Comparison of ENCODE assay signal across 16 cellular contexts in genomic region chr7:139981533-139981932, GRCh38.
DNase-seq lines count a peak whose midpoint lies in the region; ATAC-seq, FAIRE-seq and TF ChIP-seq lines count a peak whose summit lies in the region.
"Had no signal": no experiment of that assay in that cellular context is flagged by ENCODE, and none has a peak within 500 bp of the region (broad histone marks: within the 10 kb centered on the region; RNA-seq: fewer than 3 reads in every experiment).

No MANE protein-coding gene starts in this region.

- 77% methylated on average over 5 of the region's 5 CpGs; no CpG with 5 or more reads in 1 of the 2 experiments for WGBS in H1 (ENCODE audit: extremely low coverage in 1 of 2, insufficient coverage in 1 of 2, insufficient read length in 1 of 2, insufficient replicate concordance in 2 of 2, low coverage in 1 of 2, low lambda C conversion rate in 2 of 2, missing lambda C conversion rate in 1 of 2), 2 experiments

- no peak overlapping the region for H3K9ac ChIP-seq in H1 (replicated peaks in 1 of 4; ENCODE audit: extremely low read depth in 1 of 4, low read depth in 3 of 4, low read length in 3 of 4)
- H3K9ac ChIP-seq: BLaER1 treated with 17β-estradiol and CSF1 and Interleukin-3, amounts not matched to agents 10 nM and 100 nM had no signal

- H4K91ac ChIP-seq in H1 (replicated peaks; ENCODE audit: insufficient read length, low read length): no peak overlapping the region

- no peaks in the 10 kb centered on the region for H3K36me3 ChIP-seq in H1 (ENCODE audit: control insufficient read depth in 2 of 4, insufficient read depth in 4 of 4, low read length in 3 of 4)

- no peak overlapping the region for H2AK5ac ChIP-seq in H1 (ENCODE audit: low read depth, low read length)

- no peak overlapping the region for H4K8ac ChIP-seq in H1 (ENCODE audit: extremely low read depth, insufficient read depth, low read length)

- no peaks in the 10 kb centered on the region for H3K23me2 ChIP-seq in H1 (ENCODE audit: low read depth, low read length)

- no peak for FAIRE-seq in H1 (lab: Jason Lieb, UNC)
- FAIRE-seq: A549 had no signal

- H4K5ac ChIP-seq in H1 (ENCODE audit: insufficient read length, low read depth, low read length): no peak overlapping the region

- H3K4ac ChIP-seq in H1 (replicated peaks; ENCODE audit: insufficient read length, low read depth, low read length): no peak overlapping the region

- CTCF ChIA-PET in activated CD8-positive, alpha-beta T cell treated with anti-CD3 and anti-CD28 coated beads, Interleukin-2, amount 10 ng/mL, durations not matched to agents 7 days and 5 days (lab: Charles Lee): no interaction called here
- CTCF ChIA-PET in activated CD8-positive, alpha-beta T cell treated with anti-CD3 and anti-CD28 coated beads for 36 hours (lab: Charles Lee): interaction anchor here (0.6 kb wide), 1 partner anchor 547 kb away, joined by 3 read pairs; no protein-coding TSS in a partner anchor
- CTCF ChIA-PET in T-cell (lab: Charles Lee) (no interaction called here), H1 (lab: Charles Lee; ENCODE audit: partially characterized antibody) (interaction anchor here (0.6 to 1.0 kb wide), 3 partner anchors 9 to 648 kb away, joined by 3 to 4 read pairs (median 4); no protein-coding TSS in a partner anchor)

- no peaks in the 10 kb centered on the region for H3K9me3 ChIP-seq in H1 (ENCODE audit: insufficient read depth in 2 of 2, low read depth in 1 of 2, low read length in 1 of 2)
- H3K9me3 ChIP-seq: A549, Caco-2 had no signal

- TF ChIP-seq CTCF in activated CD8-positive, alpha-beta T cell treated with anti-CD3 and anti-CD28 coated beads for 36 hours (IDR thresholded peaks at IDR 0.05): no peak
- TF ChIP-seq CTCF in H1 (IDR thresholded peaks at IDR 0.05; ENCODE audit: control extremely low read depth in 1 of 3, insufficient read depth in 1 of 3, low read depth in 1 of 3, low read length in 3 of 3) (no peak), GM10266 (IDR thresholded peaks at IDR 0.05; ENCODE audit: control insufficient read depth, insufficient read depth, low read depth, missing control alignments) (no peak)

- H3K9me3 Mint-ChIP-seq in activated CD8-positive, alpha-beta T cell treated with anti-CD3 and anti-CD28 coated beads, Interleukin-2, amount 10 ng/mL, durations not matched to agents 7 days and 5 days (ENCODE audit: insufficient read depth): no peaks in the 10 kb centered on the region
- H3K9me3 Mint-ChIP-seq in activated CD8-positive, alpha-beta T cell treated with anti-CD3 and anti-CD28 coated beads for 36 hours: no peaks in the 10 kb centered on the region
- H3K9me3 Mint-ChIP-seq in T-cell: no peaks in the 10 kb centered on the region

- no peak overlapping the region for H3K18ac ChIP-seq in H1 (ENCODE audit: extremely low read depth, low read length)

- H2BK20ac ChIP-seq in H1 (ENCODE audit: low read length): no peak overlapping the region

- TF ChIP-seq EP300 in H1 (IDR thresholded peaks at IDR 0.05; ENCODE audit: borderline replicate concordance in 1 of 2, low read depth in 2 of 2, low read length in 2 of 2): no peak

- H2BK12ac ChIP-seq in H1 (ENCODE audit: low read depth, low read length): no peak overlapping the region

- H2BK15ac ChIP-seq in H1 (ENCODE audit: low read length): no peak overlapping the region

- POLR2A ChIA-PET in activated CD8-positive, alpha-beta T cell treated with anti-CD3 and anti-CD28 coated beads, Interleukin-2, amount 10 ng/mL, durations not matched to agents 7 days and 5 days (lab: Charles Lee): no interaction called here
- POLR2A ChIA-PET in activated CD8-positive, alpha-beta T cell treated with anti-CD3 and anti-CD28 coated beads for 36 hours (lab: Charles Lee): no interaction called here
- POLR2A ChIA-PET in T-cell (lab: Charles Lee): no interaction called here
- POLR2A ChIA-PET in H1 (lab: Charles Lee; ENCODE audit: partially characterized antibody): no interaction called here

- no peaks in the 10 kb centered on the region for H3K79me2 ChIP-seq in H1 (ENCODE audit: control insufficient read depth in 1 of 2, insufficient read depth in 2 of 2, low read length in 2 of 2)

- H3K4me3 Mint-ChIP-seq in activated CD8-positive, alpha-beta T cell treated with anti-CD3 and anti-CD28 coated beads, Interleukin-2, amount 10 ng/mL, durations not matched to agents 7 days and 5 days: no peak overlapping the region
- no peak overlapping the region for H3K4me3 Mint-ChIP-seq in activated CD8-positive, alpha-beta T cell treated with anti-CD3 and anti-CD28 coated beads for 36 hours
- peak overlapping the region in 2 of 3 donors; percentile 64 to 70 for H3K4me3 Mint-ChIP-seq in T-cell

- TF ChIP-seq RAD21 in H1 (IDR thresholded peaks at IDR 0.05 in 1 of 2, conservative IDR thresholded peaks at IDR 0.05 in 1 of 2; ENCODE audit: low read depth in 2 of 2, low read length in 2 of 2): no peak

- peaks cover 15% of the 10 kb centered on the region for H3K4me1 Mint-ChIP-seq in activated CD8-positive, alpha-beta T cell treated with anti-CD3 and anti-CD28 coated beads, Interleukin-2, amount 10 ng/mL, durations not matched to agents 7 days and 5 days (ENCODE audit: low read depth)
- peaks cover 12% of the 10 kb centered on the region for H3K4me1 Mint-ChIP-seq in activated CD8-positive, alpha-beta T cell treated with anti-CD3 and anti-CD28 coated beads for 36 hours (ENCODE audit: low read depth)
- peaks cover 19 to 24% (median 23%) of the 10 kb centered on the region in 3 donors for H3K4me1 Mint-ChIP-seq in T-cell

- H3K79me1 ChIP-seq in H1 (ENCODE audit: low read depth, low read length): no peaks in the 10 kb centered on the region

- no peak overlapping the region for H3K4me3 ChIP-seq in H1 (ENCODE audit: extremely low read depth in 1 of 4, insufficient read depth in 2 of 4, low read depth in 3 of 4, low read length in 4 of 4)
- H3K4me3 ChIP-seq: A549; BLaER1 treated with 17β-estradiol and CSF1 and Interleukin-3, amounts not matched to agents 10 nM and 100 nM had no signal

- H3K14ac ChIP-seq in H1 (ENCODE audit: insufficient read length): no peak overlapping the region

- H3K27me3 Mint-ChIP-seq in activated CD8-positive, alpha-beta T cell treated with anti-CD3 and anti-CD28 coated beads, Interleukin-2, amount 10 ng/mL, durations not matched to agents 7 days and 5 days (ENCODE audit: low read depth): peaks cover 5% of the 10 kb centered on the region
- H3K27me3 Mint-ChIP-seq in activated CD8-positive, alpha-beta T cell treated with anti-CD3 and anti-CD28 coated beads for 36 hours: no peaks in the 10 kb centered on the region
- H3K27me3 Mint-ChIP-seq in T-cell: no peaks in the 10 kb centered on the region

- ATAC-seq in activated CD8-positive, alpha-beta T cell treated with anti-CD3 and anti-CD28 coated beads, Interleukin-2, amount 10 ng/mL, durations not matched to agents 7 days and 5 days: no peak
- no peak for ATAC-seq in activated CD8-positive, alpha-beta T cell treated with anti-CD3 and anti-CD28 coated beads for 36 hours
- ATAC-seq in T-cell (replicated peaks in 1 of 4): no peak
- ATAC-seq in HG03520 (IDR thresholded peaks at IDR 0.05; ENCODE audit: unreplicated experiment): no peak
- ATAC-seq: A549 had no signal

- peaks cover 0 to 3% (median 0%) of the 10 kb centered on the region in 4 experiments; a peak in 1 of 7 replicates for H3K27me3 ChIP-seq in H1 (replicated peaks in 1 of 4; ENCODE audit: control insufficient read depth in 3 of 4, extremely low read depth in 1 of 4, insufficient read depth in 3 of 4, low read length in 3 of 4)
- H3K27me3 ChIP-seq: BLaER1 treated with 17β-estradiol and CSF1 and Interleukin-3, amounts not matched to agents 10 nM and 100 nM had no signal

- TF ChIP-seq POLR2A in H1 (IDR thresholded peaks at IDR 0.05; ENCODE audit: control extremely low read depth in 1 of 2, low read depth in 2 of 2, low read length in 2 of 2): no peak

- no peak overlapping the region; the same call in 1 of the 2 replicates for H3K27ac ChIP-seq in H1 (ENCODE audit: low read depth, low read length)
- H3K27ac ChIP-seq: A549; BLaER1 treated with 17β-estradiol and CSF1 and Interleukin-3, amounts not matched to agents 10 nM and 100 nM had no signal

- no peak overlapping the region for H3K56ac ChIP-seq in H1 (replicated peaks; ENCODE audit: insufficient read length, low read depth, low read length)

- H3K23ac ChIP-seq in H1 (ENCODE audit: insufficient read length): no peak overlapping the region

- H2BK5ac ChIP-seq in H1 (ENCODE audit: low read depth, low read length): no peak overlapping the region; the same call in 1 of the 2 replicates

- peak overlapping the region; percentile 66; the same call in 1 of the 2 replicates for H2AFZ ChIP-seq in H1 (ENCODE audit: low read length)

- H3K4me1 ChIP-seq in H1 (replicated peaks in 1 of 4; ENCODE audit: control insufficient read depth in 3 of 4, insufficient read depth in 4 of 4, low read length in 3 of 4): peaks cover 0 to 4% (median 0%) of the 10 kb centered on the region in 4 experiments; a peak in 1 of 7 replicates
- H3K4me1 ChIP-seq: A549, Caco-2 had no signal

- intact Hi-C loops in activated CD8-positive, alpha-beta T cell treated with anti-CD3 and anti-CD28 coated beads for 36 hours (cut with micrococcal nuclease): no loop called here

- H3K27ac Mint-ChIP-seq in activated CD8-positive, alpha-beta T cell treated with anti-CD3 and anti-CD28 coated beads, Interleukin-2, amount 10 ng/mL, durations not matched to agents 7 days and 5 days: peak overlapping the region; percentile 3
- no peak overlapping the region for H3K27ac Mint-ChIP-seq in activated CD8-positive, alpha-beta T cell treated with anti-CD3 and anti-CD28 coated beads for 36 hours
- H3K27ac Mint-ChIP-seq in T-cell: peak overlapping the region; percentile 77 to 93

- H3K36me3 Mint-ChIP-seq in activated CD8-positive, alpha-beta T cell treated with anti-CD3 and anti-CD28 coated beads, Interleukin-2, amount 10 ng/mL, durations not matched to agents 7 days and 5 days (ENCODE audit: low read depth): no peaks in the 10 kb centered on the region
- H3K36me3 Mint-ChIP-seq in activated CD8-positive, alpha-beta T cell treated with anti-CD3 and anti-CD28 coated beads for 36 hours (ENCODE audit: low read depth): no peaks in the 10 kb centered on the region
- no peaks in the 10 kb centered on the region for H3K36me3 Mint-ChIP-seq in T-cell

- H3K4me2 ChIP-seq in H1 (ENCODE audit: insufficient read depth in 1 of 2, low read depth in 2 of 2, low read length in 2 of 2): no peak overlapping the region
- H3K4me2 ChIP-seq: A549 had no signal

- DNase-seq in activated CD8-positive, alpha-beta T cell treated with anti-CD3 and anti-CD28 coated beads, Interleukin-2, amount 10 ng/mL, durations not matched to agents 7 days and 5 days: no peak
- DNase-seq in activated CD8-positive, alpha-beta T cell treated with anti-CD3 and anti-CD28 coated beads for 36 hours: no peak
- DNase-seq in T-cell (no peak), H1 (ENCODE audit: low read depth in 1 of 2, low spot score in 2 of 2) (no peak), GM10266 (ENCODE audit: extremely low spot score) (no peak)
- DNase-seq in stimulated activated CD4-positive, alpha-beta T cell treated with anti-CD3 and anti-CD28 coated beads, Interleukin-2, amount 100 ng/mL, for 48 hours: no peak
- DNase-seq: H7, KG1, NCI-H1417 treated with DMSO at 0.1 percent for 48 hours, NCI-H2029, NCI-H748 treated with DMSO at 0.1 percent for 48 hours, SHP77 treated with DMSO at 0.1 percent for 48 hours had no signal

- H2BK120ac ChIP-seq in H1 (replicated peaks; ENCODE audit: low read depth, low read length): no peak overlapping the region

- H4K20me1 ChIP-seq in H1 (replicated peaks in 1 of 2; ENCODE audit: control insufficient read depth in 1 of 2, insufficient read depth in 2 of 2, low read length in 2 of 2): no peaks in the 10 kb centered on the region
- H4K20me1 ChIP-seq: BLaER1 treated with 17β-estradiol and CSF1 and Interleukin-3, amounts not matched to agents 10 nM and 100 nM had no signal

Comparison
In these comparisons a context has a peak if more than half of its experiments do, and no peak if none do; other contexts are left out.
1. CTCF ChIA-PET loops: an anchor here in activated CD8-positive, alpha-beta T cell treated with anti-CD3 and anti-CD28 coated beads for 36 hours (0.6 kb wide) and H1 (0.6 to 1.0 kb wide); none called in activated CD8-positive, alpha-beta T cell treated with anti-CD3 and anti-CD28 coated beads, Interleukin-2, amount 10 ng/mL, durations not matched to agents 7 days and 5 days and T-cell.
2. H3K4me3 Mint-ChIP-seq: peak in T-cell (2 of 3); none in activated CD8-positive, alpha-beta T cell treated with anti-CD3 and anti-CD28 coated beads, Interleukin-2, amount 10 ng/mL, durations not matched to agents 7 days and 5 days (single experiment) and activated CD8-positive, alpha-beta T cell treated with anti-CD3 and anti-CD28 coated beads for 36 hours (single experiment).